ENCODE assay signal across 9 cellular contexts in the genomic region with DNA sequence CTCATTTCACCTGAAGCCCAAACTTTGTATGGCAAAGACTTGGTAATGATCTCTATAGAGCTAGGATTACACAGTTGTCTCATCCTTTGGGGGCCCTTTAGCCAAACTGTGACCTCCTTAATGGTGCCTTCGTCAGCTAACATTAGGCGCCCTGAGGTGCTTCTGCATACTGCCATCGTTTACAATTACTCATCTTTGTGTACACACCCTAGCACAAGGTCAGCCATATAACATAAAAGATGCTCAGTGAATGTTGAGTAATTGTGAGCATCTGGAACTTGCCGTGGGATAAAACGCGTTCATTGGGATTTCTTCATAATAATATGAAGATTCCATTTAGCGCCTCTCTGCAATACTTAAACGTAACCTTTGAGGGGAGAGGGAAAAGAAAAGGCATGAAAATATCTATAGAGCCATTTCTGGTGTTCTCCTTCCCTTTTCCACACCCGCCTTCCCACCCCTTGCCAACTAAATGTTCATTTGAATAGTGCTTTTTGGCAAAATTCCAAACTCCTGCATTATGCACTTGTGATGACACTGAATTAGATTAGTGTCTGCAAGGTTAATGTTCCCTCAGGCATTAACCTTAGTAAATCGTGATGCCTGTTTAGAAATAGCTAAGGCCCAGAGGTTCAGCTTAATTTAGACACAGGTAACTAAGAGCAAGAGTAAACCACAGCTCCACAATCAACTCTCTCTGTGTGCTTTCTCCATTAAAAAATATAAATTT. TPM values are rescaled to one million over a fixed set of nuclear protein-coding genes. Genes with fewer than 3 reads are reported as not detected.
DNase-seq lines count a peak whose midpoint lies in the region; ATAC-seq, FAIRE-seq and TF ChIP-seq lines count a peak whose summit lies in the region.
"Had no signal": no experiment of that assay in that cellular context is flagged by ENCODE, and none has a peak within 500 bp of the region (broad histone marks: within the 10 kb centered on the region; RNA-seq: fewer than 3 reads in every experiment).

No MANE protein-coding gene starts in this region.

- H3K27ac Mint-ChIP-seq in activated T-helper 17 cell treated with anti-CD3 and anti-CD28 coated beads, Interleukin-2, amount 50 U/mL, for 72 hours, result peak overlapping the region; percentile 91

- H3K4me1 ChIP-seq in suprapubic skin, result peaks cover 32% of the 10 kb centered on the region

- FAIRE-seq in GM12891 (lab: Jason Lieb, UNC), result no peak
- FAIRE-seq: TTC549 had no signal

- H3K4me3 Mint-ChIP-seq in activated T-helper 17 cell treated with anti-CD3 and anti-CD28 coated beads, Interleukin-2, amount 50 U/mL, for 72 hours, result peak overlapping the region; percentile 93

- H3K27ac ChIP-seq in KOPT-K1 (ENCODE audit: low read depth, low read length, poor library complexity, severe bottlenecking) (peak overlapping the region; percentile 91), suprapubic skin (peak overlapping the region; percentile 94)

- WGBS in suprapubic skin, result 40% methylated on average over 10 of the region's 10 CpGs

- DNase-seq in DMS53 treated with DMSO at 0.1 percent for 48 hours (lab: John Stamatoyannopoulos, UW; ENCODE audit: unreplicated experiment) (peak; percentile 31), iris pigment epithelial cell (ENCODE audit: low read depth) (peak; percentile 56), suprapubic skin (ENCODE audit: low spot score in 2 of 2) (no peak), SW 1271 (lab: John Stamatoyannopoulos, UW) (no peak), GM12891 (ENCODE audit: insufficient read length, low spot score) (no peak)

- H3K9me3 ChIP-seq in KOPT-K1 (ENCODE audit: insufficient read depth, low read length, poor library complexity, severe bottlenecking) (no peaks in the 10 kb centered on the region), suprapubic skin (no peaks in the 10 kb centered on the region)

- H3K27me3 Mint-ChIP-seq in activated T-helper 17 cell treated with anti-CD3 and anti-CD28 coated beads, Interleukin-2, amount 50 U/mL, for 72 hours, result no peaks in the 10 kb centered on the region

- ATAC-seq in activated T-helper 17 cell treated with anti-CD3 and anti-CD28 coated beads, Interleukin-2, amount 50 U/mL, for 72 hours (replicated peaks), result no peak
- ATAC-seq in GM21423 (IDR thresholded peaks at IDR 0.05; ENCODE audit: unreplicated experiment), result no peak

- TF ChIP-seq CTCF in suprapubic skin (IDR thresholded peaks at IDR 0.05), result no peak

- no peak for TF ChIP-seq EP300 in suprapubic skin (IDR thresholded peaks at IDR 0.05)

- peaks cover 25% of the 10 kb centered on the region for H3K36me3 Mint-ChIP-seq in activated T-helper 17 cell treated with anti-CD3 and anti-CD28 coated beads, Interleukin-2, amount 50 U/mL, for 72 hours (ENCODE audit: low read depth)

- H3K27me3 ChIP-seq in suprapubic skin, result no peaks in the 10 kb centered on the region

- H3K4me3 ChIP-seq in suprapubic skin, result peak overlapping the region; percentile 97

- no peaks in the 10 kb centered on the region for H3K9me3 Mint-ChIP-seq in activated T-helper 17 cell treated with anti-CD3 and anti-CD28 coated beads, Interleukin-2, amount 50 U/mL, for 72 hours

- H3K36me3 ChIP-seq in KOPT-K1 (ENCODE audit: insufficient read depth, low read length) (peaks cover 1% of the 10 kb centered on the region), suprapubic skin (no peaks in the 10 kb centered on the region)

- H3K4me1 Mint-ChIP-seq in activated T-helper 17 cell treated with anti-CD3 and anti-CD28 coated beads, Interleukin-2, amount 50 U/mL, for 72 hours, result peaks cover 15% of the 10 kb centered on the region

- TF ChIP-seq POLR2A in suprapubic skin (IDR thresholded peaks at IDR 0.05), result no peak
- TF ChIP-seq POLR2A in GM12891 (IDR thresholded peaks at IDR 0.05; ENCODE audit: low read depth, low read length), result no peak

TF ChIP-seq in GM12891, 5 proteins besides CTCF, POLR2A, EP300 and RAD21:
- no peak for TF ChIP-seq PAX5 (IDR thresholded peaks at IDR 0.05; ENCODE audit: insufficient read depth, low read length, severe bottlenecking)
- TF ChIP-seq POU2F2 (IDR thresholded peaks at IDR 0.05; ENCODE audit: low read depth, low read length), result no peak

RNA-seq across cellular contexts. Expression of a gene that starts 1.0 kb away (rescaled TPM):
- 10 to 100 TPM; 38.1 to 60.2 TPM for total RNA-seq in activated T-helper 17 cell treated with anti-CD3 and anti-CD28 coated beads, Interleukin-2, amount 50 U/mL, for 72 hours
- total RNA-seq in suprapubic skin, result 10 to 100 TPM; 16.5 to 30.0 (median 20.3) TPM
- 12.2 TPM for polyA plus RNA-seq in GM12891 (2012; ENCODE audit: low read depth, missing spikeins)

Comparison
In these comparisons a context has a peak if more than half of its experiments do, and no peak if none do; other contexts are left out.
1. DNase-seq: peak in DMS53 treated with DMSO at 0.1 percent for 48 hours (single experiment) and iris pigment epithelial cell (single experiment); none in suprapubic skin (0 of 2), SW 1271 (0 of 2) and GM12891 (single experiment).